Comparison of ENCODE assay signal across 15 cellular contexts in the genomic region with DNA sequence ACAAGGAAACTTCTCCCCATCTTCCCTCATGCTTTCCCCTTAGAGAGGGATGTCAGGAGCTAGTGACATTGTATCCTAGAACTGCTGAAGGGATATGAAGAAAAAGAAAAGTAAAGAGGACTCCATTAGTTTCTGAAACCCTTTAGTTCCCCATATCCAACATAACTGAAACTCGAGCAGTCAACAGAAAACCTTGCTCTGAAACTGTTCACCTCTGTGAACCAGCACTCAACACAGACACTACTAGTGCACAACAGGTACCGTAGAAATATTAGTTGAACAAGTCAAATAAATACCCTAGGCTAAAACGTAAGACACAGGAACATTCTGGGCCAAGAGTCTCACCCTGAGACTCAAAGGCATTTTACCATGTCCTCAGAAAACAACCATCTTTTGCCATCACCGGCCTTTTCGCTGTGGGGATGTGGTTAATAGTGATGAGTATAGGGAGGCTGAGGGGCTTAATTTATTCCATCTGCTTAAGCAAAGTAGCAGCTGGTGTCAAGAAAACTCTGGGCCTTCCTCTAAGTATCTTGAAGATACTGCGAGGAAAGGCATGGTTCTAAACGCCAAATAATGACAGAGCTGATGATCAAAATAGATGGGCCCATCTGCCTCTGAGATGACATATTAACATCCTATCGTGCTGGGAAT.
A peak's percentile ranks its signal among the peaks of the same experiment; 100 is the strongest.
DNase-seq lines count a peak whose midpoint lies in the region; ATAC-seq and TF ChIP-seq lines count a peak whose summit lies in the region.
"Had no signal": no experiment of that assay in that cellular context is flagged by ENCODE, and none has a peak within 500 bp of the region (broad histone marks: within the 10 kb centered on the region; RNA-seq: fewer than 3 reads in every experiment).

No MANE protein-coding gene starts in this region.

- H3K27ac Mint-ChIP-seq in T-helper 1 cell treated with Interleukin-12 subunit alpha and Interleukin-12 subunit beta and Interleukin-4 antibody, amounts not matched to agents 30 μg/mL and 1 μg/mL, for 36 hours, result peak overlapping the region; percentile 15
- H3K27ac Mint-ChIP-seq in naive B cell, result peak overlapping the region in 4 of 6 donors; percentile 31 to 68 (median 50)
- H3K27ac Mint-ChIP-seq in activated naive CD4-positive, alpha-beta T cell treated with anti-CD3 and anti-CD28 coated beads, Interleukin-2, amount 50 U/mL, for 72 hours, result no peak overlapping the region
- no peak overlapping the region for H3K27ac Mint-ChIP-seq in natural killer cell treated with Interleukin-12 subunit alpha and Interleukin-12 subunit beta and Interleukin-15 and Interleukin-18, amount 100 ng/mL, for 72 hours

- peaks cover 4% of the 10 kb centered on the region for H3K9me3 Mint-ChIP-seq in T-helper 1 cell treated with Interleukin-12 subunit alpha and Interleukin-12 subunit beta and Interleukin-4 antibody, amounts not matched to agents 30 μg/mL and 1 μg/mL, for 36 hours
- no peaks in the 10 kb centered on the region for H3K9me3 Mint-ChIP-seq in naive B cell
- H3K9me3 Mint-ChIP-seq in activated naive CD4-positive, alpha-beta T cell treated with anti-CD3 and anti-CD28 coated beads, Interleukin-2, amount 50 U/mL, for 72 hours, result no peaks in the 10 kb centered on the region
- H3K9me3 Mint-ChIP-seq in natural killer cell treated with Interleukin-12 subunit alpha and Interleukin-12 subunit beta and Interleukin-15 and Interleukin-18, amount 100 ng/mL, for 72 hours, result no peaks in the 10 kb centered on the region

- no peaks in the 10 kb centered on the region for H3K27me3 Mint-ChIP-seq in T-helper 1 cell treated with Interleukin-12 subunit alpha and Interleukin-12 subunit beta and Interleukin-4 antibody, amounts not matched to agents 30 μg/mL and 1 μg/mL, for 36 hours (ENCODE audit: low read depth)
- H3K27me3 Mint-ChIP-seq in naive B cell, result no peaks in the 10 kb centered on the region
- H3K27me3 Mint-ChIP-seq in natural killer cell treated with Interleukin-12 subunit alpha and Interleukin-12 subunit beta and Interleukin-15 and Interleukin-18, amount 100 ng/mL, for 72 hours, result no peaks in the 10 kb centered on the region

- no peak overlapping the region for H3K4me3 ChIP-seq in dorsolateral prefrontal cortex
- H3K4me3 ChIP-seq: esophagus squamous epithelium, tibial artery had no signal

- peak overlapping the region in 7 of 59 donors; percentile 3 to 61 (median 41) for H3K27ac ChIP-seq in dorsolateral prefrontal cortex
- H3K27ac ChIP-seq: esophagus squamous epithelium, tibial artery had no signal

- no peak for TF ChIP-seq CTCF in dorsolateral prefrontal cortex (IDR thresholded peaks at IDR 0.05 in 54 of 56, conservative IDR thresholded peaks at IDR 0.05 in 2 of 56; ENCODE audit: low read depth in 1 of 56, partially characterized antibody in 56 of 56)

- DNase-seq in T-helper 1 cell (no peak), naive B cell (no peak), dorsolateral prefrontal cortex (no peak)
- DNase-seq in activated naive CD4-positive, alpha-beta T cell treated with anti-CD3 and anti-CD28 coated beads, Interleukin-2, amount 50 U/mL, for 72 hours (ENCODE audit: low spot score in 2 of 2), result no peak
- no peak for DNase-seq in natural killer cell treated with Interleukin-12 subunit alpha and Interleukin-12 subunit beta and Interleukin-15 and Interleukin-18, amount 100 ng/mL, for 72 hours (ENCODE audit: low spot score)
- DNase-seq: DND-41; esophagus squamous epithelium; HCEC 1CT; NCI-H748 treated with DMSO at 0.1 percent for 48 hours; nucleus accumbens; stimulated activated CD4-positive, alpha-beta T cell treated with anti-CD3 and anti-CD28 coated beads, Interleukin-2, amount 100 ng/mL, for 48 hours; tibial artery had no signal

- H3K4me1 Mint-ChIP-seq in T-helper 1 cell treated with Interleukin-12 subunit alpha and Interleukin-12 subunit beta and Interleukin-4 antibody, amounts not matched to agents 30 μg/mL and 1 μg/mL, for 36 hours (ENCODE audit: low read depth), result peaks cover 18% of the 10 kb centered on the region
- H3K4me1 Mint-ChIP-seq in naive B cell, result peaks cover 13 to 29% (median 16%) of the 10 kb centered on the region in 3 donors
- H3K4me1 Mint-ChIP-seq in natural killer cell treated with Interleukin-12 subunit alpha and Interleukin-12 subunit beta and Interleukin-15 and Interleukin-18, amount 100 ng/mL, for 72 hours (ENCODE audit: low read depth in 2 of 2), result peaks cover 17 to 22% of the 10 kb centered on the region in 2 donors

- peaks cover 11% of the 10 kb centered on the region for H3K36me3 Mint-ChIP-seq in T-helper 1 cell treated with Interleukin-12 subunit alpha and Interleukin-12 subunit beta and Interleukin-4 antibody, amounts not matched to agents 30 μg/mL and 1 μg/mL, for 36 hours (ENCODE audit: low read depth)
- peaks cover 0 to 3% of the 10 kb centered on the region in 2 donors for H3K36me3 Mint-ChIP-seq in naive B cell
- peaks cover 0 to 6% of the 10 kb centered on the region in 2 donors for H3K36me3 Mint-ChIP-seq in activated naive CD4-positive, alpha-beta T cell treated with anti-CD3 and anti-CD28 coated beads, Interleukin-2, amount 50 U/mL, for 72 hours
- no peaks in the 10 kb centered on the region for H3K36me3 Mint-ChIP-seq in natural killer cell treated with Interleukin-12 subunit alpha and Interleukin-12 subunit beta and Interleukin-15 and Interleukin-18, amount 100 ng/mL, for 72 hours

- ATAC-seq in GM21786 (IDR thresholded peaks at IDR 0.05; ENCODE audit: unreplicated experiment), result peak; percentile 83
- ATAC-seq in HG03280 (IDR thresholded peaks at IDR 0.05; ENCODE audit: unreplicated experiment), result peak; percentile 86
- ATAC-seq in naive B cell (ENCODE audit: low read depth in 2 of 2), result peak in 1 of 2 donors; percentile 42
- ATAC-seq in activated naive CD4-positive, alpha-beta T cell treated with anti-CD3 and anti-CD28 coated beads, Interleukin-2, amount 50 U/mL, for 72 hours, result no peak
- no peak for ATAC-seq in natural killer cell treated with Interleukin-12 subunit alpha and Interleukin-12 subunit beta and Interleukin-15 and Interleukin-18, amount 100 ng/mL, for 72 hours

- H3K27me3 ChIP-seq in dorsolateral prefrontal cortex, result no peaks in the 10 kb centered on the region
- H3K27me3 ChIP-seq: esophagus squamous epithelium, tibial artery had no signal

- H3K4me3 Mint-ChIP-seq in T-helper 1 cell treated with Interleukin-12 subunit alpha and Interleukin-12 subunit beta and Interleukin-4 antibody, amounts not matched to agents 30 μg/mL and 1 μg/mL, for 36 hours, result no peak overlapping the region
- peak overlapping the region in 1 of 8 donors; percentile 42 for H3K4me3 Mint-ChIP-seq in naive B cell
- no peak overlapping the region for H3K4me3 Mint-ChIP-seq in natural killer cell treated with Interleukin-12 subunit alpha and Interleukin-12 subunit beta and Interleukin-15 and Interleukin-18, amount 100 ng/mL, for 72 hours

- intact Hi-C loops in dorsolateral prefrontal cortex (cut with DNase I), result no loop called here

Comparison
In these comparisons a context has a peak if more than half of its experiments do, and no peak if none do; other contexts are left out.
1. H3K27ac Mint-ChIP-seq: peak in T-helper 1 cell treated with Interleukin-12 subunit alpha and Interleukin-12 subunit beta and Interleukin-4 antibody, amounts not matched to agents 30 μg/mL and 1 μg/mL, for 36 hours (single experiment) and naive B cell (4 of 6); none in activated naive CD4-positive, alpha-beta T cell treated with anti-CD3 and anti-CD28 coated beads, Interleukin-2, amount 50 U/mL, for 72 hours (0 of 2) and natural killer cell treated with Interleukin-12 subunit alpha and Interleukin-12 subunit beta and Interleukin-15 and Interleukin-18, amount 100 ng/mL, for 72 hours (0 of 2).
2. ATAC-seq: peak in GM21786 (single experiment) and HG03280 (single experiment); none in activated naive CD4-positive, alpha-beta T cell treated with anti-CD3 and anti-CD28 coated beads, Interleukin-2, amount 50 U/mL, for 72 hours (0 of 2) and natural killer cell treated with Interleukin-12 subunit alpha and Interleukin-12 subunit beta and Interleukin-15 and Interleukin-18, amount 100 ng/mL, for 72 hours (0 of 2).